ENCODE assay signal across 28 cellular contexts in the genomic region with DNA sequence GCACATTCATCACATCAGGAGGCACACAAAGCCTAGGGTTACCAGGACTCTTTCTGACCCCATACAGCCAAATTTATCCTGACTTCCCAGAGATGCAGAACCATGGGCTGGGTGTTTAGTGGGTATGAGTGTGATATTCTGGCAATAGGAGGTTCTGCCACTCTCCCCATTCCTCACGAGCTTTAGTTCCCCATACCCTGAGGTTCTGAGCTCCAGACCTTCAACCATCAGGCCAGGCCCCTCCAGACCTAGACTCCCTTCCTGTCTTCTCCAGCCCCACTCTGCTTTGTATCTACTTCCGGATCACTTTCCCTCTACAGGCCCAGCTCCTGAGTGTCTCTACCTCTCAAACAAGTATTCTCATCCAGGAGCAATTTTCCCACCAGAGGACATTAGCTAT. TPM values are rescaled to one million over a fixed set of nuclear protein-coding genes. Genes with fewer than 3 reads are reported as not detected.
A peak's percentile ranks its signal among the peaks of the same experiment; 100 is the strongest.
DNase-seq lines count a peak whose midpoint lies in the region; ATAC-seq, FAIRE-seq and TF ChIP-seq lines count a peak whose summit lies in the region.
"Had no signal": no experiment of that assay in that cellular context is flagged by ENCODE, and none has a peak within 500 bp of the region (broad histone marks: within the 10 kb centered on the region; RNA-seq: fewer than 3 reads in every experiment).

No MANE protein-coding gene starts in this region.

- H3K4me3 Mint-ChIP-seq in activated T-cell treated with anti-CD3 and anti-CD28 coated beads, Interleukin-2, amount 50 U/mL, for 24 hours = no peak overlapping the region
- peak overlapping the region; percentile 92 for H3K4me3 Mint-ChIP-seq in central memory CD8-positive, alpha-beta T cell
- H3K4me3 Mint-ChIP-seq in stimulated activated effector memory CD8-positive, alpha-beta T cell treated with anti-CD3 and anti-CD28 coated beads, Interleukin-12 subunit alpha, Interleukin-12 subunit beta, amount 100 ng/mL, for 72 hours = peak overlapping the region; percentile 90

- H3K36me3 Mint-ChIP-seq in activated T-cell treated with anti-CD3 and anti-CD28 coated beads, Interleukin-2, amount 50 U/mL, for 24 hours (ENCODE audit: low read depth) = peaks cover 54% of the 10 kb centered on the region
- H3K36me3 Mint-ChIP-seq in central memory CD8-positive, alpha-beta T cell (ENCODE audit: insufficient read depth) = peaks cover 69% of the 10 kb centered on the region
- H3K36me3 Mint-ChIP-seq in stimulated activated effector memory CD8-positive, alpha-beta T cell treated with anti-CD3 and anti-CD28 coated beads, Interleukin-12 subunit alpha, Interleukin-12 subunit beta, amount 100 ng/mL, for 72 hours = peaks cover 72% of the 10 kb centered on the region

- no peak for FAIRE-seq in GM12891 (lab: Jason Lieb, UNC)
- FAIRE-seq: GM18507 had no signal

- no peaks in the 10 kb centered on the region for H3K27me3 Mint-ChIP-seq in activated T-cell treated with anti-CD3 and anti-CD28 coated beads, Interleukin-2, amount 50 U/mL, for 24 hours
- H3K27me3 Mint-ChIP-seq in central memory CD8-positive, alpha-beta T cell = no peaks in the 10 kb centered on the region
- H3K27me3 Mint-ChIP-seq: activated CD4-positive, alpha-beta memory T cell treated with anti-CD3 and anti-CD28 coated beads, Interleukin-2, amount 10 ng/mL, durations not matched to agents 7 days and 5 days had no signal

- ATAC-seq in central memory CD8-positive, alpha-beta T cell (replicated peaks; ENCODE audit: extremely low read depth, poor library complexity, severe bottlenecking) = no peak
- ATAC-seq in stimulated activated effector memory CD8-positive, alpha-beta T cell treated with anti-CD3 and anti-CD28 coated beads, Interleukin-12 subunit alpha, Interleukin-12 subunit beta, amount 100 ng/mL, for 72 hours = no peak
- ATAC-seq in HG02885 (IDR thresholded peaks at IDR 0.05; ENCODE audit: poor library complexity, unreplicated experiment) (no peak), GM18867 (IDR thresholded peaks at IDR 0.05; ENCODE audit: unreplicated experiment) (no peak)
- ATAC-seq: body of pancreas, gastroesophageal sphincter, HCT116, left lobe of liver had no signal

- no peak for DNase-seq in activated T-cell treated with anti-CD3 and anti-CD28 coated beads, Interleukin-2, amount 50 U/mL, for 24 hours
- DNase-seq in activated T-cell treated with anti-CD3 and anti-CD28 coated beads for 4 hours (no peak), GM12891 (ENCODE audit: insufficient read length, low spot score) (no peak)
- no peak for DNase-seq in central memory CD8-positive, alpha-beta T cell (ENCODE audit: low spot score in 2 of 2)
- DNase-seq in stimulated activated effector memory CD8-positive, alpha-beta T cell treated with anti-CD3 and anti-CD28 coated beads, Interleukin-12 subunit alpha, Interleukin-12 subunit beta, amount 100 ng/mL, for 72 hours (ENCODE audit: low spot score in 2 of 2) = no peak
- DNase-seq: activated CD4-positive, alpha-beta memory T cell treated with anti-CD3 and anti-CD28 coated beads, Interleukin-2, amount 10 ng/mL, durations not matched to agents 7 days and 5 days; activated CD4-positive, CD25-positive, alpha-beta regulatory T cell; adrenal gland; body of pancreas; Calu3; cerebellar nuclear complex; dorsolateral prefrontal cortex; hypothalamus; Kasumi-1; NCI-H1436; NCI-H345; NCI-H748 treated with DMSO at 0.1 percent for 48 hours; Peyer's patch; SHP77 treated with DMSO at 0.1 percent for 48 hours; stimulated activated CD4-positive, alpha-beta T cell treated with anti-CD3 and anti-CD28 coated beads, Interleukin-15, amount 100 ng/mL, for 24 hours; stomach; tibial artery had no signal

- peak overlapping the region; percentile 39 for H3K27ac Mint-ChIP-seq in activated T-cell treated with anti-CD3 and anti-CD28 coated beads, Interleukin-2, amount 50 U/mL, for 24 hours
- peak overlapping the region; percentile 44 for H3K27ac Mint-ChIP-seq in central memory CD8-positive, alpha-beta T cell (ENCODE audit: low read depth)
- peak overlapping the region; percentile 97 for H3K27ac Mint-ChIP-seq in stimulated activated effector memory CD8-positive, alpha-beta T cell treated with anti-CD3 and anti-CD28 coated beads, Interleukin-12 subunit alpha, Interleukin-12 subunit beta, amount 100 ng/mL, for 72 hours
- H3K27ac Mint-ChIP-seq: activated CD4-positive, alpha-beta memory T cell treated with anti-CD3 and anti-CD28 coated beads, Interleukin-2, amount 10 ng/mL, durations not matched to agents 7 days and 5 days had no signal

- no peak for TF ChIP-seq POLR2A in GM12891 (IDR thresholded peaks at IDR 0.05; ENCODE audit: low read depth, low read length)

- H3K4me1 Mint-ChIP-seq in activated T-cell treated with anti-CD3 and anti-CD28 coated beads, Interleukin-2, amount 50 U/mL, for 24 hours (ENCODE audit: low read depth) = peaks cover 75% of the 10 kb centered on the region
- peaks cover 69% of the 10 kb centered on the region for H3K4me1 Mint-ChIP-seq in central memory CD8-positive, alpha-beta T cell
- peaks cover 68% of the 10 kb centered on the region for H3K4me1 Mint-ChIP-seq in stimulated activated effector memory CD8-positive, alpha-beta T cell treated with anti-CD3 and anti-CD28 coated beads, Interleukin-12 subunit alpha, Interleukin-12 subunit beta, amount 100 ng/mL, for 72 hours

- H3K9me3 Mint-ChIP-seq in activated T-cell treated with anti-CD3 and anti-CD28 coated beads, Interleukin-2, amount 50 U/mL, for 24 hours = no peaks in the 10 kb centered on the region
- no peaks in the 10 kb centered on the region for H3K9me3 Mint-ChIP-seq in central memory CD8-positive, alpha-beta T cell
- no peaks in the 10 kb centered on the region for H3K9me3 Mint-ChIP-seq in stimulated activated effector memory CD8-positive, alpha-beta T cell treated with anti-CD3 and anti-CD28 coated beads, Interleukin-12 subunit alpha, Interleukin-12 subunit beta, amount 100 ng/mL, for 72 hours
- H3K9me3 Mint-ChIP-seq: activated CD4-positive, alpha-beta memory T cell treated with anti-CD3 and anti-CD28 coated beads, Interleukin-2, amount 10 ng/mL, durations not matched to agents 7 days and 5 days had no signal

TF ChIP-seq in GM12891, 5 proteins besides CTCF, POLR2A, EP300 and RAD21:
- TF ChIP-seq PAX5 (IDR thresholded peaks at IDR 0.05; ENCODE audit: insufficient read depth, low read length, severe bottlenecking) (no peak), POLR2AphosphoS5 (IDR thresholded peaks at IDR 0.05; ENCODE audit: low read depth, low read length) (no peak), POU2F2 (IDR thresholded peaks at IDR 0.05; ENCODE audit: low read depth, low read length) (0 out of 2 replicates have a peak, but pooled peaks have one; percentile 2)

RNA-seq across cellular contexts. Expression of gene HLA-F, which starts 4.4 kb away (rescaled TPM):
- polyA plus RNA-seq in GM12891 (2012; ENCODE audit: low read depth, missing spikeins) = 332 TPM

RNA-seq across cellular contexts. Expression of gene ZFP57, which starts 46.7 kb away (rescaled TPM):
- polyA plus RNA-seq in GM12891 (2012; ENCODE audit: low read depth, missing spikeins) = 10.8 TPM

Comparison
In these comparisons a context has a peak if more than half of its experiments do, and no peak if none do; other contexts are left out.
1. H3K27ac Mint-ChIP-seq: peak in every context shown above with its lines; median percentile 97 in stimulated activated effector memory CD8-positive, alpha-beta T cell treated with anti-CD3 and anti-CD28 coated beads, Interleukin-12 subunit alpha, Interleukin-12 subunit beta, amount 100 ng/mL, for 72 hours; 44 in central memory CD8-positive, alpha-beta T cell; 39 in activated T-cell treated with anti-CD3 and anti-CD28 coated beads, Interleukin-2, amount 50 U/mL, for 24 hours.